ENCODE assay signal across 21 cellular contexts in the genomic region with DNA sequence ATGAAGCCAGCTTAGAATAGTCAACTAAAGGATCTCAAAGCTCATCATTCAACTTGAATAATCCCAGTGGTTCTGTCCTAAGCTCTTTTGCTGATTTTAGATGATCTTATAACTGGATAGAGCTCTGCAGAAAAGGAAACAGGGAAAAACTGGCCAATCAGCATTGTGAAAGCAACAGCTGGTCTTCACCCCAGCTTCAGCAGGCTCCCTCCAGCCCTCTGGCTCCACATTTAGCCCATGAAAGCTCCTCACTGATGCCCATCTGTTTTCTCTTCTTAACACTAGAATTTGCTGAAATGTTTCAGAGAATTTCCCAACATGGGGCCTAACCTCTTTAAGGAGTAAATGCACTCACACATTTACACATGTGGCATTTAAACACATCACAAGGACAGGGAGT.
"Had no signal": no experiment of that assay in that cellular context is flagged by ENCODE, and none has a peak within 500 bp of the region (broad histone marks: within the 10 kb centered on the region; RNA-seq: fewer than 3 reads in every experiment).

No MANE protein-coding gene starts in this region.

- H3K27ac ChIP-seq: RWPE1 had no signal

- H3K9me2 ChIP-seq: SK-N-SH had no signal

- H3K9me3 ChIP-seq: SK-N-SH had no signal

- FAIRE-seq: HepG2 had no signal

- H3K4me2 ChIP-seq: SK-N-SH had no signal

- DNase-seq: IMR-90, Kasumi-1, KG1, MV-4-11, NCI-H1048, NCI-H1105, NCI-H1417, NCI-H146, NCI-H1694 treated with DMSO at 0.1 percent for 48 hours, NCI-H2029, NCI-H2171 treated with DMSO at 0.1 percent for 48 hours, NCI-H345, NCI-H446 treated with DMSO at 0.1 percent for 48 hours, NCI-H510A treated with DMSO at 0.1 percent for 48 hours, NCI-H526 treated with DMSO at 0.1 percent for 48 hours, NCI-H774, SHP77, SK-N-SH, T-helper 1 cell had no signal

- H3K9ac ChIP-seq: SK-N-SH had no signal
